In the genomic region with DNA sequence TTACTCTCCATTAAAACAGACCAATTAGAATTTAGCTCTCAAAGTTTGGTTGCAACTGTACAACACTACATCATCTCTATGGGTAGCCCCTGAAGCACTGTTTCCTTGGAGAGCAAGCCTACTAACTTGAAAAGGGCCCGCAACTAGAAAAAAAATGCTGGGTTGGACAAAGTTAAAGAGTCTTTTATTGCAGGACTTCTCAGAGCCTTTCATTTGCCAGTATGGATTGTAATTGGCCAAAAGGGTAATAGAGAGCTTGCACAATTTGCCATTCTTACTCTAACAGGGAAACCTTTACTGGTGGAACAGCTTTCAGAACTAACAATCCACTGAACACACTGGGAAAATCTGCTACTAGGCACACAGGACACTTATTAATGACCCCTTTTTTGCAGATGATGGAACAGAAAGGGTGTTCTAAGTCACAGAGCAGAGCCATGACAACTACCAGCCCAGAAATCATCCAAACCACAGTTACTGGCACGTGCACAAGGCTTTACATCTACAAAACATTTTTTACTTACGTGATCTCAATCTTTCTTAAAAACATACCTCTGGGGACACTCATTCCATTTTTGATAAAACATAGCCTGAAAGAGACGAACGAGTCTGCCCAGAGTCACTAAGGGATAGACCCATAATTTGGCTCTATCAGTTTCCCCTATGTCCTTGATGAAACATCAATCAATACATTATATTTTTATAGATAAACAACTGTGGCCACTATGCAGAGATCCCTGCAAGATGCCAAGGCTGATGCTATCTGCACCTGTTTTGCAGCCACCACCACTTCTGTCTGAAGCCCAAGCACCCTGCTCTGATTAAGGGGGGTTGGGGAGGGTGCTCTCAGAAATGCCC, we compare ENCODE assay signal across 9 cellular contexts.
DNase-seq lines count a peak whose midpoint lies in the region; ATAC-seq and TF ChIP-seq lines count a peak whose summit lies in the region.
"Had no signal": no experiment of that assay in that cellular context is flagged by ENCODE, and none has a peak within 500 bp of the region (broad histone marks: within the 10 kb centered on the region; RNA-seq: fewer than 3 reads in every experiment).

No MANE protein-coding gene starts in this region.

- 34 to 51% (median 41%) methylated on average over 5 of the region's 5 CpGs for WGBS in stomach, 5 donors
- WGBS in prostate gland: 45% methylated on average over 5 of the region's 5 CpGs

- intact Hi-C loops in stomach (cut with DNase I; ENCODE audit: low total_unique reads) (no loop called here), prostate gland (cut with DNase I) (loop anchor here (5.0 kb wide), 1 partner anchor 377 kb away; no protein-coding TSS in a partner anchor)

- DNase-seq in activated T-cell treated with anti-CD3 and anti-CD28 coated beads, Interleukin-2, amount 50 U/mL, for 24 hours: no peak
- no peak for DNase-seq in activated T-cell treated with anti-CD3 and anti-CD28 coated beads, Interleukin-2, amount 50 U/mL, for 48 hours
- peak; percentile 26 for DNase-seq in fibroblast of the aortic adventitia (ENCODE audit: low read depth)
- DNase-seq in stomach: no peak
- no peak for DNase-seq in iPS-NIHi7 (ENCODE audit: extremely low spot score)
- no peak for DNase-seq in prostate gland (ENCODE audit: low spot score)
- DNase-seq: NCI-H1694 had no signal

- no peak for ATAC-seq in GM19023 (IDR thresholded peaks at IDR 0.05; ENCODE audit: unreplicated experiment)

- H3K4me3 Mint-ChIP-seq in activated T-cell treated with anti-CD3 and anti-CD28 coated beads, Interleukin-2, amount 50 U/mL, for 24 hours: peak overlapping the region; percentile 96

- H3K27me3 Mint-ChIP-seq in activated T-cell treated with anti-CD3 and anti-CD28 coated beads, Interleukin-2, amount 50 U/mL, for 24 hours: no peaks in the 10 kb centered on the region

- H3K36me3 Mint-ChIP-seq in activated T-cell treated with anti-CD3 and anti-CD28 coated beads, Interleukin-2, amount 50 U/mL, for 24 hours (ENCODE audit: low read depth): peaks cover 59% of the 10 kb centered on the region

- no peaks in the 10 kb centered on the region for H3K9me3 ChIP-seq in stomach
- H3K9me3 ChIP-seq in prostate gland: no peaks in the 10 kb centered on the region

- H3K27ac ChIP-seq in VCaP (peak overlapping the region; percentile 54; the same call in 1 of the 2 replicates), stomach (no peak overlapping the region), prostate gland (no peak overlapping the region)

- H3K4me3 ChIP-seq in fibroblast of the aortic adventitia (ENCODE audit: low read depth, low read length) (no peak overlapping the region), stomach (peak overlapping the region; percentile 59 to 75 (median 60)), prostate gland (peak overlapping the region in 1 of 2 donors; percentile 56)

- peaks cover 82% of the 10 kb centered on the region for H3K4me1 Mint-ChIP-seq in activated T-cell treated with anti-CD3 and anti-CD28 coated beads, Interleukin-2, amount 50 U/mL, for 24 hours (ENCODE audit: low read depth)

- H3K27me3 ChIP-seq in stomach (peaks cover 0 to 9% (median 0%) of the 10 kb centered on the region in 3 donors), prostate gland (replicated peaks; ENCODE audit: insufficient read depth) (no peaks in the 10 kb centered on the region)

- H3K27ac Mint-ChIP-seq in activated T-cell treated with anti-CD3 and anti-CD28 coated beads, Interleukin-2, amount 50 U/mL, for 24 hours: peak overlapping the region; percentile 87

- no peak for TF ChIP-seq EP300 in stomach (IDR thresholded peaks at IDR 0.05)

- no peaks in the 10 kb centered on the region for H3K9me3 Mint-ChIP-seq in activated T-cell treated with anti-CD3 and anti-CD28 coated beads, Interleukin-2, amount 50 U/mL, for 24 hours

- no peak for TF ChIP-seq CTCF in VCaP (conservative IDR thresholded peaks at IDR 0.05)
- TF ChIP-seq CTCF in fibroblast of the aortic adventitia (IDR thresholded peaks at IDR 0.05; ENCODE audit: insufficient read depth, low read length): no peak
- TF ChIP-seq CTCF in stomach (IDR thresholded peaks at IDR 0.05): no peak
- no peak for TF ChIP-seq CTCF in prostate gland (IDR thresholded peaks at IDR 0.05)

- peaks cover 10 to 32% (median 28%) of the 10 kb centered on the region in 4 donors for H3K4me1 ChIP-seq in stomach
- no peaks in the 10 kb centered on the region for H3K4me1 ChIP-seq in prostate gland (replicated peaks)

- no peaks in the 10 kb centered on the region for H3K36me3 ChIP-seq in stomach
- no peaks in the 10 kb centered on the region for H3K36me3 ChIP-seq in prostate gland

- TF ChIP-seq POLR2A in stomach (IDR thresholded peaks at IDR 0.05) (no peak), prostate gland (IDR thresholded peaks at IDR 0.05) (no peak)
